ENCODE assay signal across 8 cellular contexts in the genomic region with DNA sequence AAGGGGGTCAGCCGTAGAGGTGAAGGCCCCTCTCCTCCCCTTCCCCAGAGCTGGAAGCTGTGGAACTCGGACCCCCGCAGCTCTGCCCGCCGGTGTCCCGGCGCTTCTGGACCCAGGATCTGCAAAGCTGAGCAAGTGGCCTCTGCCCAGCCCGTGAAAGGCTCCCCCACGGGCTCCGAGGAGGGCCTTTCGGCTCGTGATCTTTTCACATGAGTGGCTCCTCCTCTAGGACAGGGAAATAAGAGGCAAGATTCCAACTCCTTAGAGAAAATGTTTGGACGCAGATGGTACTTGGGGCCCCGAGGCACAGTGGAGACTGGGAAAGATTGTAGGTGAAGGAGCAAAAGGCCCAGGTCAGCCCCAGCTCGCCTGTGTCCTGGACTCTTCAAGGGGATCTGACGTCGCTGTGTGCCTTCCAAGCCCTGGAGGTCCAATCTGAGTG. TPM values are rescaled to one million over a fixed set of nuclear protein-coding genes. Genes with fewer than 3 reads are reported as not detected.
DNase-seq lines count a peak whose midpoint lies in the region; ATAC-seq lines count a peak whose summit lies in the region.

No MANE protein-coding gene starts in this region.

- intact Hi-C loops in naive thymus-derived CD4-positive, alpha-beta T cell (cut with micrococcal nuclease): no loop called here
- intact Hi-C loops in aorta (cut with DNase I): no loop called here

- no peaks in the 10 kb centered on the region for H3K9me3 ChIP-seq in naive thymus-derived CD4-positive, alpha-beta T cell (ENCODE audit: control insufficient read depth in 2 of 3, low read length in 3 of 3)
- H3K9me3 ChIP-seq in aorta (ENCODE audit: control insufficient read depth, low read length): no peaks in the 10 kb centered on the region

- peak overlapping the region; percentile 57 for H3K4me3 ChIP-seq in naive thymus-derived CD4-positive, alpha-beta T cell (ENCODE audit: low read length)
- H3K4me3 ChIP-seq in aorta (ENCODE audit: low read length in 2 of 2): peak overlapping the region; percentile 33 to 42

- 6 to 9% methylated on average over 17 of the region's 17 CpGs for WGBS in aorta, 2 donors

- H3K27ac ChIP-seq in naive thymus-derived CD4-positive, alpha-beta T cell (ENCODE audit: low read depth, low read length): no peak overlapping the region
- H3K27ac ChIP-seq in aorta (ENCODE audit: low read depth in 1 of 2, low read length in 2 of 2): peak overlapping the region; percentile 95 to 97

- no peak for ATAC-seq in stimulated activated naive CD8-positive, alpha-beta T cell treated with anti-CD3 and anti-CD28 coated beads, Interleukin-15, Interleukin-2, amounts not matched to agents 100 U/mL and 50 U/mL, for 24 hours
- no peak for ATAC-seq in naive thymus-derived CD4-positive, alpha-beta T cell
- ATAC-seq in aorta (ENCODE audit: low FRiP score): peak; percentile 75
- ATAC-seq in HG02970 (IDR thresholded peaks at IDR 0.05; ENCODE audit: low FRiP score, unreplicated experiment): no peak
- no peak for ATAC-seq in HG03135 (IDR thresholded peaks at IDR 0.05; ENCODE audit: unreplicated experiment)
- ATAC-seq in GM18870 (IDR thresholded peaks at IDR 0.05; ENCODE audit: unreplicated experiment): no peak

- H3K36me3 ChIP-seq in naive thymus-derived CD4-positive, alpha-beta T cell (ENCODE audit: control insufficient read depth in 2 of 3, insufficient read depth in 3 of 3, low read length in 3 of 3): no peaks in the 10 kb centered on the region
- no peaks in the 10 kb centered on the region for H3K36me3 ChIP-seq in aorta (ENCODE audit: control insufficient read depth in 1 of 2, insufficient read depth in 2 of 2, low read length in 1 of 2)

- no peaks in the 10 kb centered on the region for H3K36me3 Mint-ChIP-seq in stimulated activated naive CD8-positive, alpha-beta T cell treated with anti-CD3 and anti-CD28 coated beads, Interleukin-15, Interleukin-2, amounts not matched to agents 100 ng/mL and 50 ng/mL, for 24 hours (ENCODE audit: low read depth)
- peaks cover 0 to 3% (median 0%) of the 10 kb centered on the region in 5 donors for H3K36me3 Mint-ChIP-seq in naive thymus-derived CD4-positive, alpha-beta T cell

- H3K27ac Mint-ChIP-seq in stimulated activated naive CD8-positive, alpha-beta T cell treated with anti-CD3 and anti-CD28 coated beads, Interleukin-15, Interleukin-2, amounts not matched to agents 100 ng/mL and 50 ng/mL, for 24 hours: peak overlapping the region; percentile 63
- H3K27ac Mint-ChIP-seq in naive thymus-derived CD4-positive, alpha-beta T cell: peak overlapping the region in 6 of 9 donors; percentile 14 to 52 (median 34)

- peaks cover 26% of the 10 kb centered on the region for H3K27me3 Mint-ChIP-seq in stimulated activated naive CD8-positive, alpha-beta T cell treated with anti-CD3 and anti-CD28 coated beads, Interleukin-15, Interleukin-2, amounts not matched to agents 100 ng/mL and 50 ng/mL, for 24 hours
- peaks cover 5 to 35% (median 13%) of the 10 kb centered on the region in 5 donors for H3K27me3 Mint-ChIP-seq in naive thymus-derived CD4-positive, alpha-beta T cell

- CTCF ChIA-PET in naive thymus-derived CD4-positive, alpha-beta T cell (lab: Charles Lee): interaction anchor here (1.2 kb wide), 1 partner anchor 12 kb away, joined by 3 read pairs; no protein-coding TSS in a partner anchor

- no peaks in the 10 kb centered on the region for H3K9me3 Mint-ChIP-seq in stimulated activated naive CD8-positive, alpha-beta T cell treated with anti-CD3 and anti-CD28 coated beads, Interleukin-15, Interleukin-2, amounts not matched to agents 100 ng/mL and 50 ng/mL, for 24 hours
- no peaks in the 10 kb centered on the region for H3K9me3 Mint-ChIP-seq in naive thymus-derived CD4-positive, alpha-beta T cell

- POLR2A ChIA-PET in naive thymus-derived CD4-positive, alpha-beta T cell (lab: Charles Lee): no interaction called here

- DNase-seq in stimulated activated naive CD8-positive, alpha-beta T cell treated with anti-CD3 and anti-CD28 coated beads, Interleukin-15, Interleukin-2, amounts not matched to agents 100 U/mL and 50 U/mL, for 24 hours: no peak
- DNase-seq in fibroblast of gingiva (ENCODE audit: low read depth): peak; percentile 91
- no peak for DNase-seq in naive thymus-derived CD4-positive, alpha-beta T cell
- peak; percentile 73 to 82 for DNase-seq in aorta

- H3K4me3 Mint-ChIP-seq in stimulated activated naive CD8-positive, alpha-beta T cell treated with anti-CD3 and anti-CD28 coated beads, Interleukin-15, Interleukin-2, amounts not matched to agents 100 ng/mL and 50 ng/mL, for 24 hours: peak overlapping the region; percentile 35
- H3K4me3 Mint-ChIP-seq in naive thymus-derived CD4-positive, alpha-beta T cell: peak overlapping the region; percentile 24 to 79 (median 62)

- no peaks in the 10 kb centered on the region for H3K4me1 ChIP-seq in naive thymus-derived CD4-positive, alpha-beta T cell (ENCODE audit: control insufficient read depth in 2 of 2, insufficient read depth in 2 of 2, low read length in 2 of 2)
- H3K4me1 ChIP-seq in aorta (ENCODE audit: control insufficient read depth in 1 of 2, insufficient read depth in 2 of 2, low read length in 2 of 2): no peaks in the 10 kb centered on the region

- H3K27me3 ChIP-seq in naive thymus-derived CD4-positive, alpha-beta T cell (ENCODE audit: control insufficient read depth in 2 of 2, insufficient read depth in 2 of 2, low read length in 2 of 2): no peaks in the 10 kb centered on the region
- no peaks in the 10 kb centered on the region for H3K27me3 ChIP-seq in aorta (ENCODE audit: control insufficient read depth in 1 of 2, insufficient read depth in 2 of 2, low read length in 1 of 2)

- H3K4me1 Mint-ChIP-seq in stimulated activated naive CD8-positive, alpha-beta T cell treated with anti-CD3 and anti-CD28 coated beads, Interleukin-15, Interleukin-2, amounts not matched to agents 100 ng/mL and 50 ng/mL, for 24 hours (ENCODE audit: low read depth): peaks cover 24% of the 10 kb centered on the region
- H3K4me1 Mint-ChIP-seq in naive thymus-derived CD4-positive, alpha-beta T cell: peaks cover 0 to 11% (median 6%) of the 10 kb centered on the region in 7 donors

RNA-seq across cellular contexts. Expression of a gene that starts 48.2 kb away (rescaled TPM):
- total RNA-seq in naive thymus-derived CD4-positive, alpha-beta T cell: 100 to 1,000 TPM; 108 to 158 (median 131) TPM
- polyA plus RNA-seq in naive thymus-derived CD4-positive, alpha-beta T cell: 100 to 1,000 TPM in 1 of 2 donors, 10 to 100 TPM in 1; 82.6 to 108 TPM
- 10 to 100 TPM; 79.1 to 97.6 TPM for total RNA-seq in aorta
- 10 to 100 TPM; 16.2 to 25.4 TPM for polyA plus RNA-seq in aorta

Comparison
In these comparisons a context has a peak if more than half of its experiments do, and no peak if none do; other contexts are left out.
1. DNase-seq: peak in fibroblast of gingiva (single experiment) and aorta (2 of 2); none in stimulated activated naive CD8-positive, alpha-beta T cell treated with anti-CD3 and anti-CD28 coated beads, Interleukin-15, Interleukin-2, amounts not matched to agents 100 U/mL and 50 U/mL, for 24 hours (single experiment) and naive thymus-derived CD4-positive, alpha-beta T cell (0 of 9).